8 cellular contexts compared by ENCODE assay signal in genomic region chr19:49678970-49679831, GRCh38. TPM values are rescaled to one million over a fixed set of nuclear protein-coding genes. Genes with fewer than 3 reads are reported as not detected.
DNase-seq lines count a peak whose midpoint lies in the region; TF ChIP-seq lines count a peak whose summit lies in the region.

No MANE protein-coding gene starts in this region.

- no peaks in the 10 kb centered on the region for H3K27me3 ChIP-seq in sigmoid colon
- no peaks in the 10 kb centered on the region for H3K27me3 ChIP-seq in suprapubic skin

- TF ChIP-seq POLR2A in sigmoid colon (IDR thresholded peaks at IDR 0.05) (no peak), suprapubic skin (IDR thresholded peaks at IDR 0.05) (no peak)

- TF ChIP-seq CTCF in sigmoid colon (IDR thresholded peaks at IDR 0.05) (no peak), suprapubic skin (IDR thresholded peaks at IDR 0.05) (no peak)

- DNase-seq in DMS53 (lab: John Stamatoyannopoulos, UW): peak; percentile 52
- DNase-seq in DMS53 treated with DMSO at 0.1 percent for 48 hours (lab: John Stamatoyannopoulos, UW; ENCODE audit: unreplicated experiment): no peak
- DNase-seq in NCI-H82 treated with DMSO at 0.1 percent for 48 hours (lab: John Stamatoyannopoulos, UW; ENCODE audit: unreplicated experiment): peak; percentile 81
- DNase-seq in epithelial cell of prostate (ENCODE audit: low read depth, low spot score): no peak
- DNase-seq in sigmoid colon: no peak
- DNase-seq in islet precursor cell: no peak
- no peak for DNase-seq in suprapubic skin (ENCODE audit: low spot score in 2 of 2)
- no peak for DNase-seq in stimulated activated CD4-positive, alpha-beta T cell treated with anti-CD3 and anti-CD28 coated beads, Interleukin-4, amount 100 ng/mL, for 24 hours

- H3K9me3 ChIP-seq in sigmoid colon: no peaks in the 10 kb centered on the region
- no peaks in the 10 kb centered on the region for H3K9me3 ChIP-seq in suprapubic skin

- no peak overlapping the region for H3K4me3 ChIP-seq in sigmoid colon
- H3K4me3 ChIP-seq in suprapubic skin: no peak overlapping the region

- WGBS in sigmoid colon, 2 donors: 61 to 69% methylated on average over 15 of the region's 15 CpGs
- 61% methylated on average over 15 of the region's 15 CpGs for WGBS in suprapubic skin

- H3K36me3 ChIP-seq in sigmoid colon: peaks cover 10 to 34% (median 18%) of the 10 kb centered on the region in 4 donors
- peaks cover 27% of the 10 kb centered on the region for H3K36me3 ChIP-seq in suprapubic skin

- TF ChIP-seq EP300 in sigmoid colon (IDR thresholded peaks at IDR 0.05): no peak
- TF ChIP-seq EP300 in suprapubic skin (IDR thresholded peaks at IDR 0.05): no peak

- intact Hi-C loops in sigmoid colon (cut with DNase I): loop anchor here (5.0 kb wide), 2 partner anchors 87 to 182 kb away; partner anchors contain the start of genes PRR12 and RPS11

- peaks cover 0 to 50% (median 46%) of the 10 kb centered on the region in 4 donors for H3K4me1 ChIP-seq in sigmoid colon
- peaks cover 42% of the 10 kb centered on the region for H3K4me1 ChIP-seq in suprapubic skin

- H3K27ac ChIP-seq in epithelial cell of prostate (peak overlapping the region; percentile 76), sigmoid colon (peak overlapping the region; percentile 91 to 95 (median 93)), suprapubic skin (no peak overlapping the region)

RNA-seq across cellular contexts. Expression of gene PRMT1, which starts 2.1 kb away (rescaled TPM):
- total RNA-seq in sigmoid colon: 100 to 1,000 TPM; 106 to 175 (median 160) TPM
- polyA plus RNA-seq in sigmoid colon: 100 to 1,000 TPM in 2 of 3 donors, 10 to 100 TPM in 1; 84.1 to 172 (median 101) TPM
- total RNA-seq in suprapubic skin: 100 to 1,000 TPM; 101 to 142 (median 112) TPM

RNA-seq across cellular contexts. Expression of gene ADM5, which starts 10.2 kb away (rescaled TPM):
- 1 to 10 TPM in 3 of 4 donors, under 1 TPM in 1; 0.49 to 1.7 (median 1.5) TPM for total RNA-seq in sigmoid colon
- 1 to 10 TPM in 1 of 3 donors, not detected in 2; 3.1 TPM for polyA plus RNA-seq in sigmoid colon
- 1 to 10 TPM; 1.8 to 7.6 (median 4.1) TPM for total RNA-seq in suprapubic skin

RNA-seq across cellular contexts. Expression of gene CPT1C, which starts 11.7 kb away (rescaled TPM):
- total RNA-seq in sigmoid colon: 10 to 100 TPM in 1 of 4 donors, 1 to 10 TPM in 3; 3.6 to 28.5 (median 4.3) TPM
- polyA plus RNA-seq in sigmoid colon: 1 to 10 TPM in 2 of 3 donors, under 1 TPM in 1; 0.69 to 4.2 (median 2.4) TPM
- total RNA-seq in suprapubic skin: 1 to 10 TPM in 1 of 4 donors, under 1 TPM in 3; 0.57 to 1.2 (median 0.92) TPM

RNA-seq across cellular contexts. Expression of gene BCL2L12, which starts 13.5 kb away (rescaled TPM):
- total RNA-seq in sigmoid colon (1 to 10 TPM; 4.6 to 9.2 (median 6.5) TPM), suprapubic skin (10 to 100 TPM in 1 of 4 donors, 1 to 10 TPM in 3; 3.1 to 28.0 (median 7.5) TPM)
- polyA plus RNA-seq in sigmoid colon: 10 to 100 TPM in 2 of 3 donors, 1 to 10 TPM in 1; 9.0 to 43.6 (median 10.2) TPM

RNA-seq across cellular contexts. Expression of gene IRF3, which starts 13.5 kb away (rescaled TPM):
- total RNA-seq in sigmoid colon: 10 to 100 TPM; 28.2 to 59.1 (median 32.6) TPM
- 100 to 1,000 TPM in 1 of 3 donors, 10 to 100 TPM in 2; 50.9 to 125 (median 64.9) TPM for polyA plus RNA-seq in sigmoid colon
- total RNA-seq in suprapubic skin: 100 to 1,000 TPM in 1 of 4 donors, 10 to 100 TPM in 3; 61.3 to 164 (median 81.0) TPM

Comparison
In these comparisons a context has a peak if more than half of its experiments do, and no peak if none do; other contexts are left out.
1. DNase-seq: peak in DMS53 (single experiment) and NCI-H82 treated with DMSO at 0.1 percent for 48 hours (single experiment); none in DMS53 treated with DMSO at 0.1 percent for 48 hours (single experiment), epithelial cell of prostate (single experiment), sigmoid colon (single experiment), islet precursor cell (single experiment), suprapubic skin (0 of 2) and stimulated activated CD4-positive, alpha-beta T cell treated with anti-CD3 and anti-CD28 coated beads, Interleukin-4, amount 100 ng/mL, for 24 hours (single experiment).